Comparison of ENCODE assay signal across 8 cellular contexts in genomic region chr15:31440754-31441298, GRCh38.
DNase-seq lines count a peak whose midpoint lies in the region; ATAC-seq and TF ChIP-seq lines count a peak whose summit lies in the region.

No MANE protein-coding gene starts in this region.

- no peaks in the 10 kb centered on the region for H3K9me3 Mint-ChIP-seq in activated naive CD8-positive, alpha-beta T cell treated with anti-CD3 and anti-CD28 coated beads for 36 hours

- H3K27me3 ChIP-seq in BJ (ENCODE audit: control insufficient read depth, insufficient read depth, low read length) (no peaks in the 10 kb centered on the region), prostate gland (replicated peaks; ENCODE audit: insufficient read depth) (no peaks in the 10 kb centered on the region)

- H3K27me3 Mint-ChIP-seq in activated naive CD8-positive, alpha-beta T cell treated with anti-CD3 and anti-CD28 coated beads for 36 hours, result no peaks in the 10 kb centered on the region

- H3K4me1 Mint-ChIP-seq in activated naive CD8-positive, alpha-beta T cell treated with anti-CD3 and anti-CD28 coated beads for 36 hours, result peaks cover 66% of the 10 kb centered on the region

- peaks cover under 1% of the 10 kb centered on the region for H3K4me1 ChIP-seq in prostate gland (replicated peaks)

- no peaks in the 10 kb centered on the region for H3K9me3 ChIP-seq in prostate gland

- no peak for TF ChIP-seq POLR2A in prostate gland (IDR thresholded peaks at IDR 0.05)

- intact Hi-C loops in left ventricle myocardium superior (cut with micrococcal nuclease), result no loop called here
- intact Hi-C loops in prostate gland (cut with DNase I), result loop anchor here (5.0 kb wide), 1 partner anchor 46 kb away; no protein-coding TSS in a partner anchor

- TF ChIP-seq CTCF in BJ (IDR thresholded peaks at IDR 0.05; ENCODE audit: insufficient read depth, low read depth, low read length), result no peak
- no peak for TF ChIP-seq CTCF in prostate gland (IDR thresholded peaks at IDR 0.05)

- ATAC-seq in left ventricle myocardium superior, result peak; percentile 79
- ATAC-seq in GM21367 (IDR thresholded peaks at IDR 0.05; ENCODE audit: unreplicated experiment), result no peak
- ATAC-seq in GM19023 (IDR thresholded peaks at IDR 0.05; ENCODE audit: unreplicated experiment), result no peak
- no peak for ATAC-seq in HG02763 (IDR thresholded peaks at IDR 0.05; ENCODE audit: unreplicated experiment)

- H3K27ac ChIP-seq in prostate gland, result peak overlapping the region in 1 of 2 donors; percentile 5

- H3K27ac Mint-ChIP-seq in activated naive CD8-positive, alpha-beta T cell treated with anti-CD3 and anti-CD28 coated beads for 36 hours, result peak overlapping the region; percentile 51

- H3K36me3 ChIP-seq in BJ (ENCODE audit: control insufficient read depth, insufficient read depth, low read length) (no peaks in the 10 kb centered on the region), prostate gland (no peaks in the 10 kb centered on the region)

- H3K36me3 Mint-ChIP-seq in activated naive CD8-positive, alpha-beta T cell treated with anti-CD3 and anti-CD28 coated beads for 36 hours, result no peaks in the 10 kb centered on the region

- H3K4me3 Mint-ChIP-seq in activated naive CD8-positive, alpha-beta T cell treated with anti-CD3 and anti-CD28 coated beads for 36 hours, result peak overlapping the region; percentile 69

- 4% methylated on average over 47 of the region's 56 CpGs for WGBS in prostate gland

- H3K4me3 ChIP-seq in BJ (ENCODE audit: low read depth, low read length) (peak overlapping the region; percentile 48), prostate gland (peak overlapping the region; percentile 34 to 35)

- CTCF ChIA-PET in BJ (lab: Yijun Ruan, JAX), result interaction anchor here (0.8 to 13.0 kb wide), 6 partner anchors 8 to 226 kb away, joined by 3 to 139 read pairs (median 4); no protein-coding TSS in a partner anchor

- POLR2A ChIA-PET in BJ (lab: Charles Lee), result interaction anchor here (0.7 kb wide), 1 partner anchor 240 kb away, joined by 7 read pairs; no protein-coding TSS in a partner anchor

- no peak for DNase-seq in BJ (ENCODE audit: low read depth)
- DNase-seq in NOMO-1 (lab: John Stamatoyannopoulos, UW; ENCODE audit: unreplicated experiment in 2 of 2), result peak; percentile 47 to 54
- peak; percentile 64 for DNase-seq in activated naive CD8-positive, alpha-beta T cell treated with anti-CD3 and anti-CD28 coated beads for 36 hours
- DNase-seq in left ventricle myocardium superior, result peak; percentile 81
- no peak for DNase-seq in prostate gland (ENCODE audit: low spot score)

Comparison
In these comparisons a context has a peak if more than half of its experiments do, and no peak if none do; other contexts are left out.
1. DNase-seq: peak in NOMO-1 (2 of 2), activated naive CD8-positive, alpha-beta T cell treated with anti-CD3 and anti-CD28 coated beads for 36 hours (single experiment) and left ventricle myocardium superior (single experiment); none in BJ (single experiment) and prostate gland (single experiment).